ENCODE assay signal across 11 cellular contexts in genomic region chr19:51607077-51607476, GRCh38. TPM values are rescaled to one million over a fixed set of nuclear protein-coding genes. Genes with fewer than 3 reads are reported as not detected.
DNase-seq lines count a peak whose midpoint lies in the region; ATAC-seq, FAIRE-seq and TF ChIP-seq lines count a peak whose summit lies in the region.
"Had no signal": no experiment of that assay in that cellular context is flagged by ENCODE, and none has a peak within 500 bp of the region (broad histone marks: within the 10 kb centered on the region; RNA-seq: fewer than 3 reads in every experiment).

No MANE protein-coding gene starts in this region.

- H3K27me3 Mint-ChIP-seq in central memory CD8-positive, alpha-beta T cell = no peaks in the 10 kb centered on the region
- peaks cover 11% of the 10 kb centered on the region for H3K27me3 Mint-ChIP-seq in GM23338 (ENCODE audit: insufficient read depth, low read depth, poor library complexity)
- no peaks in the 10 kb centered on the region for H3K27me3 Mint-ChIP-seq in MCF 10A (ENCODE audit: insufficient read depth, unreplicated experiment)
- H3K27me3 Mint-ChIP-seq in CD4-positive, alpha-beta memory T cell = peaks cover 24 to 37% of the 10 kb centered on the region in 2 donors

- no peaks in the 10 kb centered on the region for H3K4me1 ChIP-seq in GM23338 (ENCODE audit: insufficient read depth)
- no peaks in the 10 kb centered on the region for H3K4me1 ChIP-seq in CD4-positive, alpha-beta memory T cell (ENCODE audit: insufficient read depth, low read length)

- DNase-seq in GM18507 (ENCODE audit: extremely low spot score, insufficient read length, low read depth) (peak; percentile 78), GM23338 (ENCODE audit: low spot score) (no peak), NCI-H2029 (lab: John Stamatoyannopoulos, UW) (no peak), MCF 10A (ENCODE audit: unreplicated experiment) (no peak)
- DNase-seq in central memory CD8-positive, alpha-beta T cell (ENCODE audit: low spot score in 2 of 2) = no peak
- DNase-seq in CD4-positive, alpha-beta memory T cell = no peak
- DNase-seq: activated CD4-positive, alpha-beta T cell treated with anti-CD3 and anti-CD28 coated beads, Interleukin-2, amount 10 ng/mL, durations not matched to agents 7 days and 5 days; NCI-H1417 had no signal

- no peak overlapping the region for H3K4me2 ChIP-seq in GM23338

- peaks cover 7% of the 10 kb centered on the region for H3K9me3 Mint-ChIP-seq in central memory CD8-positive, alpha-beta T cell
- H3K9me3 Mint-ChIP-seq in GM23338 = peaks cover 83% of the 10 kb centered on the region
- peaks cover 7% of the 10 kb centered on the region for H3K9me3 Mint-ChIP-seq in MCF 10A (ENCODE audit: unreplicated experiment)
- H3K9me3 Mint-ChIP-seq in CD4-positive, alpha-beta memory T cell = peaks cover 0 to 34% (median 14%) of the 10 kb centered on the region in 8 donors

- no peaks in the 10 kb centered on the region for H3K36me3 Mint-ChIP-seq in central memory CD8-positive, alpha-beta T cell (ENCODE audit: insufficient read depth)
- H3K36me3 Mint-ChIP-seq in GM23338 (ENCODE audit: low read depth) (peaks cover 20% of the 10 kb centered on the region), MCF 10A (ENCODE audit: insufficient read depth, unreplicated experiment) (no peaks in the 10 kb centered on the region)
- peaks cover 0 to 21% of the 10 kb centered on the region in 2 donors for H3K36me3 Mint-ChIP-seq in CD4-positive, alpha-beta memory T cell

- H3K4me3 ChIP-seq in GM23338 = no peak overlapping the region
- H3K4me3 ChIP-seq in CD4-positive, alpha-beta memory T cell (ENCODE audit: low read length in 2 of 2) = no peak overlapping the region

- intact Hi-C loops in MCF 10A (cut with micrococcal nuclease) = no loop called here
- intact Hi-C loops in CD4-positive, alpha-beta memory T cell (cut with micrococcal nuclease) = no loop called here

- H3F3A ChIP-seq in GM23338 (replicated peaks; ENCODE audit: low read depth) = no peaks in the 10 kb centered on the region

- H3K36me3 ChIP-seq in GM23338 (ENCODE audit: insufficient read depth) = no peaks in the 10 kb centered on the region
- H3K36me3 ChIP-seq in CD4-positive, alpha-beta memory T cell (ENCODE audit: insufficient read depth, low read length) = no peaks in the 10 kb centered on the region

- no peaks in the 10 kb centered on the region for H4K20me1 ChIP-seq in GM23338 (replicated peaks; ENCODE audit: insufficient read depth)

- CTCF ChIA-PET in MCF 10A (lab: Yijun Ruan, JAX) = no interaction called here
- CTCF ChIA-PET in CD4-positive, alpha-beta memory T cell (lab: Charles Lee; ENCODE audit: partially characterized antibody) = no interaction called here

- TF ChIP-seq CTCF in GM23338 (conservative IDR thresholded peaks at IDR 0.05; ENCODE audit: low read depth in 2 of 2) = no peak
- no peak for TF ChIP-seq CTCF in MCF 10A (IDR thresholded peaks at IDR 0.05; ENCODE audit: unreplicated experiment)

- peaks cover 10% of the 10 kb centered on the region; the same call in 1 of the 2 replicates for H3K27me3 ChIP-seq in GM23338 (ENCODE audit: insufficient read depth)
- H3K27me3 ChIP-seq in CD4-positive, alpha-beta memory T cell (ENCODE audit: insufficient read depth, low read length) = peaks cover 8% of the 10 kb centered on the region

- peaks cover 11% of the 10 kb centered on the region for H3K4me1 Mint-ChIP-seq in central memory CD8-positive, alpha-beta T cell
- H3K4me1 Mint-ChIP-seq in GM23338 (no peaks in the 10 kb centered on the region), MCF 10A (ENCODE audit: insufficient read depth, unreplicated experiment) (no peaks in the 10 kb centered on the region)
- no peaks in the 10 kb centered on the region for H3K4me1 Mint-ChIP-seq in CD4-positive, alpha-beta memory T cell

- H3K9me2 ChIP-seq in GM23338 (ENCODE audit: insufficient read depth) = no peaks in the 10 kb centered on the region

- no peak overlapping the region for H3K27ac Mint-ChIP-seq in central memory CD8-positive, alpha-beta T cell (ENCODE audit: low read depth)
- no peak overlapping the region for H3K27ac Mint-ChIP-seq in GM23338
- H3K27ac Mint-ChIP-seq in MCF 10A (ENCODE audit: low read depth, unreplicated experiment) = no peak overlapping the region
- no peak overlapping the region for H3K27ac Mint-ChIP-seq in CD4-positive, alpha-beta memory T cell
- H3K27ac Mint-ChIP-seq: activated CD4-positive, alpha-beta T cell treated with anti-CD3 and anti-CD28 coated beads, Interleukin-2, amount 10 ng/mL, durations not matched to agents 7 days and 5 days had no signal

- H3K9me3 ChIP-seq in CD4-positive, alpha-beta memory T cell (ENCODE audit: control insufficient read depth in 1 of 2, low read length in 2 of 2) = no peaks in the 10 kb centered on the region

- POLR2A ChIA-PET in MCF 10A (lab: Yijun Ruan, JAX) = interaction anchor here (0.6 kb wide), 1 partner anchor 284 kb away, joined by 3 read pairs; no protein-coding TSS in a partner anchor
- POLR2A ChIA-PET in CD4-positive, alpha-beta memory T cell (lab: Charles Lee; ENCODE audit: partially characterized antibody) = no interaction called here

- no peak overlapping the region for H3K27ac ChIP-seq in GM23338 (ENCODE audit: low read depth)
- no peak overlapping the region for H3K27ac ChIP-seq in CD4-positive, alpha-beta memory T cell (ENCODE audit: low read depth, low read length)

- ATAC-seq in GM21390 (IDR thresholded peaks at IDR 0.05; ENCODE audit: unreplicated experiment) (peak; percentile 91), HG03378 (IDR thresholded peaks at IDR 0.05; ENCODE audit: unreplicated experiment) (peak; percentile 87), GM23338 (no peak)
- ATAC-seq in central memory CD8-positive, alpha-beta T cell (replicated peaks; ENCODE audit: extremely low read depth, poor library complexity, severe bottlenecking) = peak; percentile 52

- FAIRE-seq in GM18507 (lab: Jason Lieb, UNC) = peak; percentile 100

- no TSS peak for BruUV-seq in MCF 10A (replicated peaks; lab: Mats Ljungman, UMichigan)

- no peak overlapping the region for H2AFZ ChIP-seq in GM23338

- no peak overlapping the region for H3K4me3 Mint-ChIP-seq in central memory CD8-positive, alpha-beta T cell
- no peak overlapping the region for H3K4me3 Mint-ChIP-seq in GM23338
- H3K4me3 Mint-ChIP-seq in MCF 10A (ENCODE audit: unreplicated experiment) = no peak overlapping the region
- H3K4me3 Mint-ChIP-seq in CD4-positive, alpha-beta memory T cell = peak overlapping the region in 1 of 8 donors; percentile 2
- H3K4me3 Mint-ChIP-seq: activated CD4-positive, alpha-beta T cell treated with anti-CD3 and anti-CD28 coated beads, Interleukin-2, amount 10 ng/mL, durations not matched to agents 7 days and 5 days had no signal

- H3K79me2 ChIP-seq in GM23338 (replicated peaks; ENCODE audit: insufficient read depth) = no peaks in the 10 kb centered on the region

TF ChIP-seq in GM23338, 12 proteins besides CTCF, POLR2A, EP300 and RAD21 (continues in another document):
- TF ChIP-seq STAT1 (IDR thresholded peaks at IDR 0.05; ENCODE audit: unreplicated experiment) = no peak

RNA-seq across cellular contexts. Expression of gene SIGLEC5, which starts 23.1 kb away (rescaled TPM):
- not detected in 2 replicates for total RNA-seq in GM23338 (2014; rRNA removed; shearing (Covaris generic))
- polyA plus RNA-seq in GM23338 (2016; fragmentation: Nextera tagmentation; extraction: Ambion mirVana) = not detected in 2 replicates
- not detected in 2 replicates for total RNA-seq in MCF 10A (2022)
- not detected for total RNA-seq in CD4-positive, alpha-beta memory T cell
- polyA plus RNA-seq in CD4-positive, alpha-beta memory T cell = not detected
- total RNA-seq: activated CD4-positive, alpha-beta T cell treated with anti-CD3 and anti-CD28 coated beads, Interleukin-2, amount 10 ng/mL, durations not matched to agents 7 days and 5 days; epithelial cell of proximal tubule had no signal

RNA-seq across cellular contexts. Expression of gene ZNF175, which starts 36.0 kb away (rescaled TPM):
- 6.3 and 7.4 TPM in 2 replicates for total RNA-seq in GM23338 (2014; rRNA removed; shearing (Covaris generic))
- polyA plus RNA-seq in GM23338 (2016; fragmentation: Nextera tagmentation; extraction: Ambion mirVana) = 2.3 and 5.8 TPM in 2 replicates
- 6.9 and 9.3 TPM in 2 replicates for total RNA-seq in MCF 10A (2022)
- total RNA-seq in CD4-positive, alpha-beta memory T cell = 10 to 100 TPM; 17.1 to 17.4 TPM
- polyA plus RNA-seq in CD4-positive, alpha-beta memory T cell = 1 to 10 TPM in 1 of 2 donors, under 1 TPM in 1; 0.65 to 2.6 TPM

RNA-seq across cellular contexts. Expression of gene SIGLEC14, which starts 39.5 kb away (rescaled TPM):
- not detected in 2 replicates for total RNA-seq in GM23338 (2014; rRNA removed; shearing (Covaris generic))
- 0.10 TPM in 1 of 2 replicates, not detected in the other for polyA plus RNA-seq in GM23338 (2016; fragmentation: Nextera tagmentation; extraction: Ambion mirVana)
- total RNA-seq in MCF 10A (2022) = not detected in 2 replicates
- total RNA-seq in CD4-positive, alpha-beta memory T cell = 1 to 10 TPM in 1 of 2 experiments, under 1 TPM in 1; 0.69 to 1.4 TPM
- polyA plus RNA-seq in CD4-positive, alpha-beta memory T cell = under 1 TPM in 1 of 2 donors, not detected in 1; 0.11 TPM
- total RNA-seq: activated CD4-positive, alpha-beta T cell treated with anti-CD3 and anti-CD28 coated beads, Interleukin-2, amount 10 ng/mL, durations not matched to agents 7 days and 5 days; epithelial cell of proximal tubule had no signal
